ENCODE assay signal across 8 cellular contexts in the genomic region with DNA sequence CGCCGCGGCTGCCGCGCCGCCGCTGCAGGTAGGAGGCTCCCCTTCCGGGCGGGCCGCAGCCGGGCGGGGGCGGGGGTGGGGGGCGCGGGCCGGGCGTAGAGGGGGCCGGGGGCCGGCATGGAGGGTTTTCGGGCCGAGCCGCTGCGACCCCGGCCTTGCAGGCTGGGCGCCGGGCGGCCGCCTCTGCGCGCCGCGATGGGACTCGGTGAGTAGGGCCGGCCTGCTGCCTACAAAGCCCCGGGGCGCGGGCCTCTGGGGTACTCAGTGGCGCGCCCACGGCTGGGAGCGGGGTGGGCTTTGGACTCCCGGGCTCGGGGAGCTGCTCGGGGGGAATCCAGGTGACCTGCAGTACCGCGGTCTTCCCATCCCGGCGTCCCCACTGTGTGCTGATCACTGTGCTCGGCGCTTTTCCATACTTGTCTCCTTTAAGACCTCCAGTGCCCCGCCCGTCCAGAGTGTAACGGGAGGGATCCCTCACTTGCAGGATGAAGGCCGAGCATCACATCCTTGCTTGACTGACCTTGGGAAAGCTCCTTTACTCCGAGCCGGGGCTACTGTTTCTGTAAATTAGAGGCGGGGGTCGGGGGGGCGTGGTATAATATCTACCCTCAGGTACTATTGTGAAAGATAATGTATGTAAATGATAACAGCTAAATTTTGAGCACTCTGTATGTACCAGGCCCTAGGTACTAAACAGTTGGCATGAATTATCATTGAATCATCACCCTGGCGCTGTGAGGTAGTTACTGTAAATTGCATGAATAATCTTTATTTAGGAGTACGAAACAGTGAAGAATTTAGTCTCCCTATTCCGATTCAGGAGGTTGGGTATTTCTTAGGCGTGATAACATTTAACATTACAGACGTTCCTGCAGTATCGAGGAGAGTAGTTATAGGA. TPM values are rescaled to one million over a fixed set of nuclear protein-coding genes. Genes with fewer than 3 reads are reported as not detected.
DNase-seq lines count a peak whose midpoint lies in the region; ATAC-seq, FAIRE-seq and TF ChIP-seq lines count a peak whose summit lies in the region.

No MANE protein-coding gene starts in this region.

- ATAC-seq in A549: peak; percentile 67 to 73
- ATAC-seq in GM18520 (IDR thresholded peaks at IDR 0.05; ENCODE audit: unreplicated experiment): peak; percentile 30
- ATAC-seq in HG03064 (IDR thresholded peaks at IDR 0.05; ENCODE audit: low read depth, unreplicated experiment): peak; percentile 52
- ATAC-seq in gastroesophageal sphincter: peak; percentile 35

- CTCF ChIA-PET in A549 (lab: Yijun Ruan, JAX): interaction anchor here (0.9 to 2.5 kb wide), 8 partner anchors 9 to 297 kb away, joined by 3 to 15 read pairs (median 3); no protein-coding TSS in a partner anchor

- no peaks in the 10 kb centered on the region for H3K9me3 ChIP-seq in A549
- H3K9me3 ChIP-seq in gastroesophageal sphincter: no peaks in the 10 kb centered on the region
- H3K9me3 ChIP-seq in neural progenitor cell (ENCODE audit: low read depth): no peaks in the 10 kb centered on the region
- H3K9me3 ChIP-seq in vagina: no peaks in the 10 kb centered on the region

- TF ChIP-seq POLR2A in A549 (IDR thresholded peaks at IDR 0.05; ENCODE audit: low read length): 0 out of 2 replicates have a peak, but pooled peaks have one; percentile 29
- TF ChIP-seq POLR2A in gastroesophageal sphincter (IDR thresholded peaks at IDR 0.05): no peak
- no peak for TF ChIP-seq POLR2A in vagina (IDR thresholded peaks at IDR 0.05)

- H3F3A ChIP-seq in neural progenitor cell (ENCODE audit: low read depth): peaks cover 35% of the 10 kb centered on the region

- H3K4me3 Mint-ChIP-seq in neural progenitor cell: peak overlapping the region; percentile 87

- H3K36me3 ChIP-seq in gastroesophageal sphincter: no peaks in the 10 kb centered on the region
- H3K36me3 ChIP-seq in neural progenitor cell: no peaks in the 10 kb centered on the region
- H3K36me3 ChIP-seq in vagina: no peaks in the 10 kb centered on the region

- peak overlapping the region; percentile 95 for H2AFZ ChIP-seq in neural progenitor cell (replicated peaks)

- WGBS in A549 (ENCODE audit: missing lambda C conversion rate): 2% methylated on average over 19 of the region's 65 CpGs
- WGBS in gastroesophageal sphincter (ENCODE audit: low coverage in 1 of 2), 2 donors: 8 to 13% methylated on average over 7 to 10 of the region's 65 CpGs

- H3K79me2 ChIP-seq in neural progenitor cell (ENCODE audit: low read depth): peaks cover 52% of the 10 kb centered on the region

- no peak for TF ChIP-seq CTCF in A549 (IDR thresholded peaks at IDR 0.05)
- peak in 1 of 4 experiments; percentile 18 for TF ChIP-seq CTCF in gastroesophageal sphincter (IDR thresholded peaks at IDR 0.05)
- TF ChIP-seq CTCF in neural progenitor cell (IDR thresholded peaks at IDR 0.05): no peak
- TF ChIP-seq CTCF in vagina (IDR thresholded peaks at IDR 0.05): peak in 1 of 3 experiments; percentile 6

- H3K4me2 ChIP-seq in A549 (peak overlapping the region; percentile 96), neural progenitor cell (peak overlapping the region; percentile 94)

- DNase-seq in A549 (ENCODE audit: low read depth in 1 of 2, low spot score in 1 of 2) (peak; percentile 65 to 83), NCI-H524 treated with DMSO at 0.1 percent for 48 hours (lab: John Stamatoyannopoulos, UW) (peak; percentile 5), neural progenitor cell (ENCODE audit: low spot score) (peak; percentile 82), vagina (ENCODE audit: extremely low spot score in 2 of 2) (no peak)
- DNase-seq in activated T-helper 9 cell treated with anti-CD3 and anti-CD28 coated beads, Interleukin-2, amount 50 U/mL, for 16 hours (ENCODE audit: low read depth): peak; percentile 5

- H3K27ac Mint-ChIP-seq in neural progenitor cell: peak overlapping the region; percentile 87

- no peak for FAIRE-seq in A549 (lab: Jason Lieb, UNC)

- intact Hi-C loops in vagina (cut with DNase I): no loop called here

- peaks cover 33% of the 10 kb centered on the region for H3K4me1 Mint-ChIP-seq in neural progenitor cell

- H3K27ac ChIP-seq in A549 (peak overlapping the region; percentile 99 to 100), gastroesophageal sphincter (peak overlapping the region; percentile 93 to 98 (median 96)), neural progenitor cell (peak overlapping the region; percentile 69), vagina (peak overlapping the region; percentile 93)

- peaks cover 29% of the 10 kb centered on the region for H4K20me1 ChIP-seq in neural progenitor cell (ENCODE audit: low read depth)

- H3K4me3 ChIP-seq in A549: peak overlapping the region; percentile 89
- peak overlapping the region; percentile 91 to 99 for H3K4me3 ChIP-seq in gastroesophageal sphincter
- H3K4me3 ChIP-seq in neural progenitor cell: peak overlapping the region; percentile 99
- peak overlapping the region; percentile 92 to 96 for H3K4me3 ChIP-seq in vagina

- POLR2A ChIA-PET in A549 (lab: Yijun Ruan, JAX): interaction anchor here (0.7 to 2.7 kb wide), 6 partner anchors 12 to 606 kb away, joined by 3 to 17 read pairs (median 4); partner anchors contain the start of genes NR4A3 and TEX10

- H3K27me3 ChIP-seq in gastroesophageal sphincter (no peaks in the 10 kb centered on the region), neural progenitor cell (no peaks in the 10 kb centered on the region), vagina (no peaks in the 10 kb centered on the region)

- H3K36me3 Mint-ChIP-seq in neural progenitor cell: peaks cover 17% of the 10 kb centered on the region

- TF ChIP-seq EP300 in A549 (IDR thresholded peaks at IDR 0.05) (no peak), gastroesophageal sphincter (IDR thresholded peaks at IDR 0.05) (no peak)

- H3K9ac ChIP-seq in neural progenitor cell: peak overlapping the region; percentile 84

- peaks cover 5% of the 10 kb centered on the region for H3K27me3 Mint-ChIP-seq in neural progenitor cell (ENCODE audit: insufficient read depth, low read depth)

- H3K4me1 ChIP-seq in A549 (peaks cover 33% of the 10 kb centered on the region), gastroesophageal sphincter (peaks cover 7 to 35% (median 11%) of the 10 kb centered on the region in 3 donors), neural progenitor cell (peaks cover 21% of the 10 kb centered on the region), vagina (peaks cover 34% of the 10 kb centered on the region)

- no peak for TF ChIP-seq RAD21 in A549 (conservative IDR thresholded peaks at IDR 0.05 in 1 of 2, IDR thresholded peaks at IDR 0.05 in 1 of 2)

- H3K9me3 Mint-ChIP-seq in neural progenitor cell: no peaks in the 10 kb centered on the region

TF ChIP-seq in A549, 52 proteins besides CTCF, POLR2A, EP300 and RAD21:
- no peak for TF ChIP-seq EHMT2 (IDR thresholded peaks at IDR 0.05; ENCODE audit: low read depth)
- TF ChIP-seq HOXB13 (CRISPR knock-in tag; IDR thresholded peaks at IDR 0.05; ENCODE audit: low read depth): no peak
- TF ChIP-seq FOSL2 (IDR thresholded peaks at IDR 0.05): no peak
- no peak for TF ChIP-seq FOSL2 (CRISPR knock-in tag; IDR thresholded peaks at IDR 0.05)
- TF ChIP-seq TP53 (CRISPR knock-in tag; IDR thresholded peaks at IDR 0.05): no peak
- TF ChIP-seq ESRRA (IDR thresholded peaks at IDR 0.05; ENCODE audit: borderline replicate concordance, low read length): 0 out of 2 replicates have a peak, but pooled peaks have one; percentile 25
- peak; percentile 26; the same call in 1 of the 2 replicates for TF ChIP-seq PHF8 (IDR thresholded peaks at IDR 0.05; ENCODE audit: borderline replicate concordance, low read depth)
- TF ChIP-seq JUN (IDR thresholded peaks at IDR 0.05): peak in 1 of 2 experiments; percentile 42; a peak in 2 of 5 replicates
- TF ChIP-seq EHF (CRISPR knock-in tag; IDR thresholded peaks at IDR 0.05): no peak
- TF ChIP-seq, protein P1, sequence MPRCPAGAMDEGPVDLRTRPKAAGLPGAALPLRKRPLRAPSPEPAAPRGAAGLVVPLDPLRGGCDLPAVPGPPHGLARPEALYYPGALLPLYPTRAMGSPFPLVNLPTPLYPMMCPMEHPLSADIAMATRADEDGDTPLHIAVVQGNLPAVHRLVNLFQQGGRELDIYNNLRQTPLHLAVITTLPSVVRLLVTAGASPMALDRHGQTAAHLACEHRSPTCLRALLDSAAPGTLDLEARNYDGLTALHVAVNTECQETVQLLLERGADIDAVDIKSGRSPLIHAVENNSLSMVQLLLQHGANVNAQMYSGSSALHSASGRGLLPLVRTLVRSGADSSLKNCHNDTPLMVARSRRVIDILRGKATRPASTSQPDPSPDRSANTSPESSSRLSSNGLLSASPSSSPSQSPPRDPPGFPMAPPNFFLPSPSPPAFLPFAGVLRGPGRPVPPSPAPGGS (IDR thresholded peaks at IDR 0.05): no peak
TF ChIP-seq in A549: peak in this region for 3.

RNA-seq across cellular contexts. Expression of gene MSANTD3, which starts 0.7 kb away (rescaled TPM):
- polyA plus RNA-seq in A549 (2011; rRNA removed): 48.3 and 66.7 TPM in 2 replicates
- polyA plus RNA-seq in A549 (2012; cell fraction: cytosol; rRNA removed): 46.7 and 47.7 TPM in 2 replicates
- 20.2 and 27.2 TPM in 2 replicates for polyA plus RNA-seq in A549 (2012; cell fraction: nucleus; rRNA removed)
- 43.5 to 50.1 TPM (median 43.8 TPM) in 3 replicates for polyA plus RNA-seq in A549 (2017; fragmentation: RNase III; extraction: RNeasy Plus Mini Kit Qiagen cat#74134 plus additional on column Dnase treatment)
- polyA minus RNA-seq in A549 (2011; rRNA and poly(A)+ RNA removed): 28.4 and 32.2 TPM in 2 replicates
- total RNA-seq in gastroesophageal sphincter: 10 to 100 TPM; 19.1 to 56.9 (median 34.8) TPM
- 50.1 and 67.7 TPM in 2 replicates for total RNA-seq in neural progenitor cell (ENCODE audit: low replicate concordance)
- total RNA-seq in vagina: 27.3 TPM

RNA-seq across cellular contexts. Expression of gene TMEFF1, which starts 45.3 kb away (rescaled TPM):
- polyA plus RNA-seq in A549 (2011; rRNA removed) (0.09 and 0.31 TPM in 2 replicates), A549 (2017; fragmentation: RNase III; extraction: RNeasy Plus Mini Kit Qiagen cat#74134 plus additional on column Dnase treatment) (0.37 to 0.65 TPM (median 0.61 TPM) in 3 replicates)
- polyA plus RNA-seq in A549 (2012; cell fraction: cytosol; rRNA removed): 0.48 and 0.88 TPM in 2 replicates
- polyA plus RNA-seq in A549 (2012; cell fraction: nucleus; rRNA removed): 0.26 and 0.32 TPM in 2 replicates
- 0.10 and 0.21 TPM in 2 replicates for polyA minus RNA-seq in A549 (2011; rRNA and poly(A)+ RNA removed)
- total RNA-seq in gastroesophageal sphincter (1 to 10 TPM in 1 of 4 donors, under 1 TPM in 2, not detected in 1; 0.10 to 1.1 (median 0.81) TPM), neural progenitor cell (ENCODE audit: low replicate concordance) (103 and 113 TPM in 2 replicates), vagina (not detected)

Comparison
In these comparisons a context has a peak if more than half of its experiments do, and no peak if none do; other contexts are left out.
1. DNase-seq: peak in A549 (2 of 2), NCI-H524 treated with DMSO at 0.1 percent for 48 hours (single experiment), activated T-helper 9 cell treated with anti-CD3 and anti-CD28 coated beads, Interleukin-2, amount 50 U/mL, for 16 hours (single experiment) and neural progenitor cell (single experiment); none in vagina (0 of 2).
2. RNA of gene TMEFF1, which starts 45.3 kb away (total RNA-seq): 103 to 113 TPM in neural progenitor cell; 0.10 to 1.1 TPM in gastroesophageal sphincter and not detected in vagina (single experiment); every median in the first group is over 10 times any median in the second.
3. Peak in every context shown above with its lines, with median percentiles within 50 percentile points of each other: ATAC-seq, H3K27ac ChIP-seq and H3K4me3 ChIP-seq.